Comparison of ENCODE assay signal across 15 cellular contexts in genomic region chr12:85423947-85424346, GRCh38.
DNase-seq lines count a peak whose midpoint lies in the region; ATAC-seq and TF ChIP-seq lines count a peak whose summit lies in the region.
"Had no signal": no experiment of that assay in that cellular context is flagged by ENCODE, and none has a peak within 500 bp of the region (broad histone marks: within the 10 kb centered on the region; RNA-seq: fewer than 3 reads in every experiment).

No MANE protein-coding gene starts in this region.

- intact Hi-C loops in OCI-LY7 (cut with micrococcal nuclease; ENCODE audit: unreplicated experiment) = loop anchor here (2.0 to 10.0 kb wide), 2 partner anchors 349 to 449 kb away; no protein-coding TSS in a partner anchor

- H3K36me3 Mint-ChIP-seq in type B pancreatic cell = no peaks in the 10 kb centered on the region

- no peaks in the 10 kb centered on the region for H4K20me1 ChIP-seq in OCI-LY7 (ENCODE audit: insufficient read depth, low read length)

- peak overlapping the region; percentile 99 for H2AFZ ChIP-seq in OCI-LY7 (ENCODE audit: low read length)

- H3K27ac Mint-ChIP-seq in type B pancreatic cell = no peak overlapping the region

- CTCF ChIA-PET in OCI-LY7 (lab: Charles Lee; ENCODE audit: unreplicated experiment) = interaction anchor here (0.8 kb wide), 1 partner anchor 8 kb away, joined by 3 read pairs; no protein-coding TSS in a partner anchor

- no TSS peak for BruUV-seq in OCI-LY7 (replicated peaks; lab: Mats Ljungman, UMichigan)

- POLR2A ChIA-PET in OCI-LY7 (lab: Charles Lee) = interaction anchor here (0.6 to 2.5 kb wide), 6 partner anchors 23 to 234 kb away, joined by 3 to 7 read pairs (median 4); no protein-coding TSS in a partner anchor

- H3K4me3 ChIP-seq in OCI-LY7 (ENCODE audit: low read depth, low read length, poor library complexity, severe bottlenecking) (peak overlapping the region; percentile 59), right atrium auricular region (no peak overlapping the region)
- H3K4me3 ChIP-seq: tibial artery had no signal

- peak; percentile 21 for DNase-seq in OCI-LY7 (ENCODE audit: low spot score)
- DNase-seq in DMS53 (lab: John Stamatoyannopoulos, UW) = no peak
- no peak for DNase-seq in type B pancreatic cell (ENCODE audit: extremely low spot score, unreplicated experiment)
- DNase-seq in right atrium auricular region (ENCODE audit: low spot score) = no peak
- DNase-seq: activated CD4-positive, alpha-beta T cell treated with anti-CD3 and anti-CD28 coated beads for 48 hours; activated naive CD4-positive, alpha-beta T cell treated with Interleukin-2 at 50 U/mL for 16 hours; NCI-H1048; NCI-H526 treated with DMSO at 0.1 percent for 48 hours; tibial artery had no signal

- H3K9me3 ChIP-seq in OCI-LY7 (ENCODE audit: low read length) (no peaks in the 10 kb centered on the region), right atrium auricular region (no peaks in the 10 kb centered on the region)
- H3K9me3 ChIP-seq: SK-N-SH, tibial artery had no signal

- H3K4me3 Mint-ChIP-seq in type B pancreatic cell = no peak overlapping the region
- H3K4me3 Mint-ChIP-seq: central memory CD8-positive, alpha-beta T cell had no signal

- H3K27me3 Mint-ChIP-seq in type B pancreatic cell = peaks cover 6% of the 10 kb centered on the region
- H3K27me3 Mint-ChIP-seq: central memory CD8-positive, alpha-beta T cell had no signal

- H3K79me2 ChIP-seq in OCI-LY7 (ENCODE audit: insufficient read depth, low read depth, low read length) = no peaks in the 10 kb centered on the region

- ATAC-seq in GM18868 (IDR thresholded peaks at IDR 0.05; ENCODE audit: unreplicated experiment) = peak; percentile 49
- ATAC-seq in GM21529 (IDR thresholded peaks at IDR 0.05; ENCODE audit: unreplicated experiment) = peak; percentile 54
- ATAC-seq in HG03066 (IDR thresholded peaks at IDR 0.05; ENCODE audit: low read depth, unreplicated experiment) = peak; percentile 54
- ATAC-seq in esophagus mucosa = no peak

- H3K27me3 ChIP-seq in right atrium auricular region = no peaks in the 10 kb centered on the region
- H3K27me3 ChIP-seq: tibial artery had no signal

- no peaks in the 10 kb centered on the region for H3K4me1 Mint-ChIP-seq in type B pancreatic cell (ENCODE audit: unreplicated experiment)
- H3K4me1 Mint-ChIP-seq: central memory CD8-positive, alpha-beta T cell had no signal

- TF ChIP-seq CTCF in OCI-LY7 (conservative IDR thresholded peaks at IDR 0.05; ENCODE audit: low read length) = no peak
- TF ChIP-seq CTCF in type B pancreatic cell (conservative IDR thresholded peaks at IDR 0.05) = no peak
- no peak for TF ChIP-seq CTCF in right atrium auricular region (IDR thresholded peaks at IDR 0.05)

- H3K27ac ChIP-seq in OCI-LY7 (ENCODE audit: low read depth, low read length, poor library complexity, severe bottlenecking) (peak overlapping the region; percentile 77), right atrium auricular region (no peak overlapping the region)
- H3K27ac ChIP-seq: tibial artery had no signal

- peaks cover 28% of the 10 kb centered on the region for H3K4me1 ChIP-seq in OCI-LY7 (ENCODE audit: insufficient read depth, low read length, poor library complexity, severe bottlenecking)
- no peaks in the 10 kb centered on the region for H3K4me1 ChIP-seq in right atrium auricular region
- H3K4me1 ChIP-seq: tibial artery had no signal

- H3K36me3 ChIP-seq in OCI-LY7 (ENCODE audit: insufficient read depth, low read length) = no peaks in the 10 kb centered on the region
- no peaks in the 10 kb centered on the region for H3K36me3 ChIP-seq in right atrium auricular region
- H3K36me3 ChIP-seq: tibial artery had no signal

- peak overlapping the region; percentile 80 for H3K4me2 ChIP-seq in OCI-LY7 (ENCODE audit: low read length)

- no peaks in the 10 kb centered on the region for H3K9me2 ChIP-seq in OCI-LY7 (ENCODE audit: insufficient read depth, low read length)
- H3K9me2 ChIP-seq: SK-N-SH had no signal

- no peaks in the 10 kb centered on the region for H3K9me3 Mint-ChIP-seq in type B pancreatic cell
